ENCODE assay signal across 29 cellular contexts in the genomic region with DNA sequence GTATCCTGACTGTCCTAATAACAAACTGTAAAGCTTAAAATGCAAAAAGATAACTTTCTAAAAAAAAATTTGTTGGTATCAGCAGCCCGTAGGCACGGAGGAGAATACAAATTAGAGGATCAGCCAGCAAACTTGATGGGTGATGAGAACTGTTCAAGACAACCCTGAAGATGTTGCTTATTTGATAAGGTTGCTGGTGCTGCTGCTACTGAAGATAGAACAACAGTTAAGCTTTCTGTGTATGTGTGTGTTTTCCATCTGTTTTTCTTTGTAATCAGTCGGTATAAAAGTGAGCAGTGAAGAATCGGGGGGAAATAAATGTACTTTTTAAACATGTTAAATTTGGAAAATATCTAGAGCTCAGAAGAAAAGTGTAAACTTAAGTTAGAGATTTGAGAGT.
"Had no signal": no experiment of that assay in that cellular context is flagged by ENCODE, and none has a peak within 500 bp of the region (broad histone marks: within the 10 kb centered on the region; RNA-seq: fewer than 3 reads in every experiment).

No MANE protein-coding gene starts in this region.

- H3K9me3 Mint-ChIP-seq: activated CD8-positive, alpha-beta T cell treated with anti-CD3 and anti-CD28 coated beads for 36 hours; activated naive CD4-positive, alpha-beta T cell treated with anti-CD3 and anti-CD28 coated beads, Interleukin-2, amount 50 U/mL, for 72 hours; effector memory CD8-positive, alpha-beta T cell; natural killer cell treated with Interleukin-12 subunit alpha and Interleukin-12 subunit beta and Interleukin-15 and Interleukin-18, amount 100 ng/mL, for 72 hours; stimulated activated effector memory CD8-positive, alpha-beta T cell treated with anti-CD3 and anti-CD28 coated beads, Interleukin-12 subunit alpha, Interleukin-12 subunit beta, amount 100 ng/mL, for 72 hours; T-helper 2 cell treated with Interferon-gamma antibody and Interleukin-4, amounts not matched to agents 5 μg/mL and 100 μg/mL, for 36 hours; WTC11 had no signal

- H3K9me3 ChIP-seq: colonic mucosa, heart left ventricle, lower lobe of right lung, mucosa of descending colon, pancreas, psoas muscle, sigmoid colon, suprapubic skin, tibial artery, upper lobe of right lung had no signal

- H3K27ac Mint-ChIP-seq: activated CD8-positive, alpha-beta T cell treated with anti-CD3 and anti-CD28 coated beads for 36 hours; activated naive CD4-positive, alpha-beta T cell treated with anti-CD3 and anti-CD28 coated beads, Interleukin-2, amount 50 U/mL, for 72 hours; stimulated activated effector memory CD8-positive, alpha-beta T cell treated with anti-CD3 and anti-CD28 coated beads, Interleukin-12 subunit alpha, Interleukin-12 subunit beta, amount 100 ng/mL, for 72 hours; T-helper 2 cell treated with Interferon-gamma antibody and Interleukin-4, amounts not matched to agents 5 μg/mL and 100 μg/mL, for 36 hours; WTC11 had no signal

- H3K36me3 ChIP-seq: colonic mucosa, pancreas had no signal

- H3K27ac ChIP-seq: colonic mucosa, dorsolateral prefrontal cortex, heart left ventricle, lower lobe of right lung, pancreas, psoas muscle, sigmoid colon, suprapubic skin, tibial artery, upper lobe of right lung had no signal

- H3K4me1 ChIP-seq: colonic mucosa, heart left ventricle, lower lobe of right lung, psoas muscle, suprapubic skin, tibial artery, upper lobe of right lung had no signal

- H3K4me3 ChIP-seq: colonic mucosa, dorsolateral prefrontal cortex, heart left ventricle, lower lobe of right lung, mucosa of descending colon, pancreas, psoas muscle, sigmoid colon, suprapubic skin, tibial artery, upper lobe of right lung had no signal

- H3K4me3 Mint-ChIP-seq: activated CD8-positive, alpha-beta T cell treated with anti-CD3 and anti-CD28 coated beads for 36 hours; effector memory CD8-positive, alpha-beta T cell; natural killer cell treated with Interleukin-12 subunit alpha and Interleukin-12 subunit beta and Interleukin-15 and Interleukin-18, amount 100 ng/mL, for 72 hours; stimulated activated effector memory CD8-positive, alpha-beta T cell treated with anti-CD3 and anti-CD28 coated beads, Interleukin-12 subunit alpha, Interleukin-12 subunit beta, amount 100 ng/mL, for 72 hours; T-helper 2 cell treated with Interferon-gamma antibody and Interleukin-4, amounts not matched to agents 5 μg/mL and 100 μg/mL, for 36 hours; WTC11 had no signal

- H3K27me3 Mint-ChIP-seq: activated CD8-positive, alpha-beta T cell treated with anti-CD3 and anti-CD28 coated beads for 36 hours; effector memory CD8-positive, alpha-beta T cell; natural killer cell treated with Interleukin-12 subunit alpha and Interleukin-12 subunit beta and Interleukin-15 and Interleukin-18, amount 100 ng/mL, for 72 hours had no signal

- DNase-seq: activated CD4-positive, alpha-beta T cell treated with anti-CD3 and anti-CD28 coated beads, Interleukin-2, amount 50 U/mL, for 1 hour; activated CD8-positive, alpha-beta T cell treated with anti-CD3 and anti-CD28 coated beads for 36 hours; activated naive CD4-positive, alpha-beta T cell; activated T-cell treated with anti-CD3 and anti-CD28 coated beads, Interleukin-2, amount 50 U/mL, for 48 hours; cerebellar nuclear complex; colonic mucosa; dorsolateral prefrontal cortex; effector memory CD8-positive, alpha-beta T cell; foreskin fibroblast; heart left ventricle; kidney glomerular epithelial cell; lower lobe of right lung; mesenchymal stem cell; mucosa of descending colon; pancreas; psoas muscle; sigmoid colon; small intestine; stimulated activated CD4-positive, alpha-beta T cell treated with anti-CD3 and anti-CD28 coated beads, Interleukin-4, amount 100 ng/mL, for 24 hours; T-helper 1 cell; tibial artery; upper lobe of right lung had no signal

- H3K27me3 ChIP-seq: colonic mucosa, dorsolateral prefrontal cortex, heart left ventricle, pancreas, sigmoid colon, suprapubic skin, tibial artery, upper lobe of right lung had no signal

- ATAC-seq: activated CD8-positive, alpha-beta T cell treated with anti-CD3 and anti-CD28 coated beads for 36 hours; activated naive CD4-positive, alpha-beta T cell treated with anti-CD3 and anti-CD28 coated beads, Interleukin-2, amount 50 U/mL, for 72 hours; effector memory CD8-positive, alpha-beta T cell; heart left ventricle; left lobe of liver; lower lobe of right lung; mucosa of descending colon; natural killer cell treated with Interleukin-12 subunit alpha and Interleukin-12 subunit beta and Interleukin-15 and Interleukin-18, amount 100 ng/mL, for 72 hours; pancreas; psoas muscle; stimulated activated effector memory CD8-positive, alpha-beta T cell treated with anti-CD3 and anti-CD28 coated beads, Interleukin-12 subunit alpha, Interleukin-12 subunit beta, amount 100 ng/mL, for 72 hours; upper lobe of right lung; WTC11 had no signal
